In genomic region chr11:75339685-75340409, GRCh38 we compare ENCODE assay signal across 8 cellular contexts. TPM values are rescaled to one million over a fixed set of nuclear protein-coding genes. Genes with fewer than 3 reads are reported as not detected.
A peak's percentile ranks its signal among the peaks of the same experiment; 100 is the strongest.
DNase-seq lines count a peak whose midpoint lies in the region; ATAC-seq and TF ChIP-seq lines count a peak whose summit lies in the region.

No MANE protein-coding gene starts in this region.

- no peaks in the 10 kb centered on the region for H3K27me3 Mint-ChIP-seq in WTC11 (ENCODE audit: low read depth)

- H3K4me3 ChIP-seq in iPS-20b (ENCODE audit: low read length) (no peak overlapping the region), thyroid gland (replicated peaks in 1 of 3) (no peak overlapping the region)

- H3K9ac ChIP-seq in iPS-20b (ENCODE audit: low read depth, low read length) = peak overlapping the region; percentile 28; the same call in 1 of the 2 replicates

- peak; percentile 17 for DNase-seq in stimulated activated CD4-positive, alpha-beta T cell treated with anti-CD3 and anti-CD28 coated beads, Interleukin-15, amount 100 ng/mL, for 24 hours
- DNase-seq in stimulated activated CD4-positive, alpha-beta T cell treated with anti-CD3 and anti-CD28 coated beads, Interleukin-1b, Interleukin-23, amount 100 ng/mL, for 48 hours = no peak
- DNase-seq in WTC11 (ENCODE audit: low spot score) (no peak), thyroid gland (no peak), Ammon's horn (ENCODE audit: low spot score) (no peak), HPDE6-E6E7 (ENCODE audit: extremely low spot score) (no peak), NCI-H2081 treated with DMSO at 0.1 percent for 48 hours (lab: John Stamatoyannopoulos, UW) (no peak)

- H3K9me3 Mint-ChIP-seq in WTC11 = no peaks in the 10 kb centered on the region

- H3K36me3 ChIP-seq in iPS-20b (ENCODE audit: insufficient read depth, low read depth, low read length) = no peaks in the 10 kb centered on the region; the same call in 1 of the 2 replicates
- H3K36me3 ChIP-seq in thyroid gland = no peaks in the 10 kb centered on the region

- H3K27me3 ChIP-seq in iPS-20b (ENCODE audit: insufficient read depth, low read length) = no peaks in the 10 kb centered on the region
- no peaks in the 10 kb centered on the region for H3K27me3 ChIP-seq in thyroid gland

- H3K27ac ChIP-seq in iPS-20b (ENCODE audit: low read length) = no peak overlapping the region
- peak overlapping the region in 2 of 3 donors; percentile 41 to 62 for H3K27ac ChIP-seq in thyroid gland

- no peak for TF ChIP-seq POLR2A in thyroid gland (IDR thresholded peaks at IDR 0.05)

- peak; percentile 7 for ATAC-seq in WTC11

- WGBS in thyroid gland, 2 donors = 44 to 83% methylated on average over 10 to 12 of the region's 14 CpGs

- H3K4me1 ChIP-seq in iPS-20b (ENCODE audit: insufficient read depth, low read length) = peaks cover 28% of the 10 kb centered on the region
- peaks cover 20 to 71% of the 10 kb centered on the region in 2 donors for H3K4me1 ChIP-seq in thyroid gland

- H3K9me3 ChIP-seq in iPS-20b (ENCODE audit: insufficient read depth, low read depth, low read length) (no peaks in the 10 kb centered on the region), thyroid gland (no peaks in the 10 kb centered on the region)

- POLR2A ChIA-PET in WTC11 (lab: Charles Lee) = interaction anchor here (0.6 to 1.3 kb wide), 4 partner anchors 10 to 98 kb away, joined by 3 to 6 read pairs (median 3); no protein-coding TSS in a partner anchor

- H3K4me1 Mint-ChIP-seq in WTC11 = peaks cover 99% of the 10 kb centered on the region

- peaks cover 4% of the 10 kb centered on the region; the same call in 1 of the 2 replicates for H3K36me3 Mint-ChIP-seq in WTC11

- H3K27ac Mint-ChIP-seq in WTC11 = peak overlapping the region; percentile 88

- intact Hi-C loops in thyroid gland (cut with DNase I) = no loop called here

- H3K4me3 Mint-ChIP-seq in WTC11 = no peak overlapping the region

- CTCF ChIA-PET in WTC11 (lab: Charles Lee) = interaction anchor here (0.6 to 5.1 kb wide), 20 partner anchors 8 to 199 kb away, joined by 3 to 36 read pairs (median 4); partner anchors contain the start of gene ARRB1

- TF ChIP-seq CTCF in WTC11 (IDR thresholded peaks at IDR 0.05) = no peak
- no peak for TF ChIP-seq CTCF in thyroid gland (IDR thresholded peaks at IDR 0.05)

TF ChIP-seq in WTC11, 78 proteins besides CTCF, POLR2A, EP300 and RAD21:
- TF ChIP-seq USF2 (CRISPR knock-in tag; IDR thresholded peaks at IDR 0.05) = no peak
- no peak for TF ChIP-seq ZMAT4 (CRISPR knock-in tag; IDR thresholded peaks at IDR 0.05)
- no peak for TF ChIP-seq MXD4 (CRISPR knock-in tag; IDR thresholded peaks at IDR 0.05; ENCODE audit: borderline replicate concordance)
- no peak for TF ChIP-seq ZNF396 (CRISPR knock-in tag; IDR thresholded peaks at IDR 0.05; ENCODE audit: borderline replicate concordance)
- TF ChIP-seq HMGXB4 (CRISPR knock-in tag; IDR thresholded peaks at IDR 0.05) = no peak
- no peak for TF ChIP-seq ZNF423 (CRISPR knock-in tag; IDR thresholded peaks at IDR 0.05)

RNA-seq across cellular contexts. Expression of gene ARRB1, which starts 11.6 kb away (rescaled TPM):
- total RNA-seq in WTC11 (2021) = 81.0 to 90.1 TPM (median 82.9 TPM) in 3 replicates
- 10 to 100 TPM; 15.7 to 44.7 (median 27.7) TPM for total RNA-seq in thyroid gland

RNA-seq across cellular contexts. Expression of gene RPS3, which starts 59.5 kb away (rescaled TPM):
- total RNA-seq in WTC11 (2021) (3,967 to 4,516 TPM (median 4,446 TPM) in 3 replicates), thyroid gland (1,000 to 10,000 TPM; 1,039 to 1,811 (median 1,104) TPM)
